28 cellular contexts compared by ENCODE assay signal in genomic region chr2:80167284-80167808, GRCh38.
"Had no signal": no experiment of that assay in that cellular context is flagged by ENCODE, and none has a peak within 500 bp of the region (broad histone marks: within the 10 kb centered on the region; RNA-seq: fewer than 3 reads in every experiment).

No MANE protein-coding gene starts in this region.

- H3K27ac Mint-ChIP-seq: immature natural killer cell; naive B cell; natural killer cell; nephron progenitor cell; neural progenitor cell; stimulated activated naive B cell treated with anti-CD40 and anti-IgM and Interleukin-4, amounts not matched to agents 10 μg/mL and 1 μg/mL and 100 μg/mL, for 72 hours had no signal

- H3K4me3 Mint-ChIP-seq: immature natural killer cell; naive B cell; natural killer cell; nephron progenitor cell; neural progenitor cell; stimulated activated naive B cell treated with anti-CD40 and anti-IgM and Interleukin-4, amounts not matched to agents 10 μg/mL and 1 μg/mL and 100 μg/mL, for 72 hours had no signal

- DNase-seq: hypothalamus; immature natural killer cell; kidney; left colon; left lung; lower lobe of right lung; mammary epithelial cell; mesenchymal stem cell; naive B cell; natural killer cell; nephron progenitor cell; occipital lobe; stimulated activated CD4-positive, alpha-beta T cell treated with anti-CD3 and anti-CD28 coated beads, Interleukin-12 subunit alpha, Interleukin-12 subunit beta, amount 100 ng/mL, for 4 hours; stimulated activated CD4-positive, alpha-beta T cell treated with anti-CD3 and anti-CD28 coated beads, Interleukin-15, amount 100 ng/mL, for 24 hours; stimulated activated CD4-positive, alpha-beta T cell treated with anti-CD3 and anti-CD28 coated beads, Interleukin-2, amount 100 ng/mL, for 24 hours; stimulated activated CD4-positive, alpha-beta T cell treated with anti-CD3 and anti-CD28 coated beads, Interleukin-4, amount 100 ng/mL, for 1 hour; stimulated activated naive B cell treated with anti-CD40 and anti-IgM and Interleukin-4, amounts not matched to agents 10 μg/mL and 1 μg/mL and 100 μg/mL, for 72 hours; stimulated activated naive CD8-positive, alpha-beta T cell treated with anti-CD3 and anti-CD28 coated beads, Interleukin-15, Interleukin-2, amounts not matched to agents 100 U/mL and 50 U/mL, for 24 hours; stomach; testis; thyroid gland; transverse colon; upper lobe of left lung had no signal

- H3K4me1 ChIP-seq: left lung, lower lobe of right lung, parathyroid adenoma, right atrium auricular region, stomach, testis, thyroid gland, transverse colon, upper lobe of left lung had no signal

- H3K36me3 ChIP-seq: left lung, lower lobe of right lung, neural progenitor cell, neutrophil, right atrium auricular region, stomach, thyroid gland, transverse colon, upper lobe of left lung had no signal

- H3K36me3 Mint-ChIP-seq: immature natural killer cell; naive B cell; neural progenitor cell; stimulated activated naive B cell treated with anti-CD40 and anti-IgM and Interleukin-4, amounts not matched to agents 10 μg/mL and 1 μg/mL and 100 μg/mL, for 72 hours had no signal

- H3K9ac ChIP-seq: neural progenitor cell, parathyroid adenoma had no signal

- H3K27me3 ChIP-seq: left lung, neural progenitor cell, neutrophil, right atrium auricular region, stomach, testis, thyroid gland, transverse colon, upper lobe of left lung had no signal

- H3K9me3 ChIP-seq: left lung, lower lobe of right lung, neutrophil, right atrium auricular region, stomach, testis, thyroid gland, transverse colon, upper lobe of left lung had no signal

- H3K27me3 Mint-ChIP-seq: naive B cell; stimulated activated naive B cell treated with anti-CD40 and anti-IgM and Interleukin-4, amounts not matched to agents 10 μg/mL and 1 μg/mL and 100 μg/mL, for 72 hours had no signal

- H3K9me3 Mint-ChIP-seq: neural progenitor cell had no signal

- H3K4me1 Mint-ChIP-seq: immature natural killer cell; naive B cell; natural killer cell; neural progenitor cell; stimulated activated naive B cell treated with anti-CD40 and anti-IgM and Interleukin-4, amounts not matched to agents 10 μg/mL and 1 μg/mL and 100 μg/mL, for 72 hours had no signal

- H3K4me3 ChIP-seq: left lung, lower lobe of right lung, neural progenitor cell, right atrium auricular region, skin epidermis, stomach, testis, thyroid gland, transverse colon, upper lobe of left lung had no signal
